In genomic region chr18:59846814-59847490, GRCh38 we compare ENCODE assay signal across 8 cellular contexts. TPM values are rescaled to one million over a fixed set of nuclear protein-coding genes. Genes with fewer than 3 reads are reported as not detected.
DNase-seq lines count a peak whose midpoint lies in the region; ATAC-seq, FAIRE-seq and TF ChIP-seq lines count a peak whose summit lies in the region.

No MANE protein-coding gene starts in this region.

- H3K9me3 Mint-ChIP-seq in activated CD4-positive, alpha-beta T cell treated with anti-CD3 and anti-CD28 coated beads for 36 hours (ENCODE audit: low read depth): no peaks in the 10 kb centered on the region

- H3K27ac Mint-ChIP-seq in activated CD4-positive, alpha-beta T cell treated with anti-CD3 and anti-CD28 coated beads for 36 hours: peak overlapping the region; percentile 64

- no peak for TF ChIP-seq POLR2A in heart left ventricle (IDR thresholded peaks at IDR 0.05)

- peaks cover 16% of the 10 kb centered on the region for H3K4me1 Mint-ChIP-seq in activated CD4-positive, alpha-beta T cell treated with anti-CD3 and anti-CD28 coated beads for 36 hours

- TF ChIP-seq CTCF in hepatocyte (IDR thresholded peaks at IDR 0.05; ENCODE audit: poor library complexity): no peak
- TF ChIP-seq CTCF in heart left ventricle (IDR thresholded peaks at IDR 0.05): no peak

- no peak overlapping the region for H3K4me3 Mint-ChIP-seq in activated CD4-positive, alpha-beta T cell treated with anti-CD3 and anti-CD28 coated beads for 36 hours

- intact Hi-C loops in activated CD4-positive, alpha-beta T cell treated with anti-CD3 and anti-CD28 coated beads for 36 hours (cut with DNase I, micrococcal nuclease): loop anchor here in 1 of 2 experiments (2.0 kb wide), 1 partner anchor 52 kb away; the partner anchor contains the start of gene PMAIP1
- intact Hi-C loops in heart left ventricle (cut with DNase I): loop anchor here in 1 of 10 donors (10.0 kb wide), 1 partner anchor 698 kb away; no protein-coding TSS in a partner anchor

- ATAC-seq in activated CD4-positive, alpha-beta T cell treated with anti-CD3 and anti-CD28 coated beads for 36 hours: peak; percentile 99
- peak; percentile 84 for ATAC-seq in HG02763 (IDR thresholded peaks at IDR 0.05; ENCODE audit: unreplicated experiment)
- no peak for ATAC-seq in heart left ventricle

- H3K27me3 ChIP-seq in hepatocyte (no peaks in the 10 kb centered on the region), heart left ventricle (peaks cover 0 to 3% (median 0%) of the 10 kb centered on the region in 9 donors)

- CTCF ChIA-PET in activated CD4-positive, alpha-beta T cell treated with anti-CD3 and anti-CD28 coated beads for 36 hours (lab: Charles Lee): interaction anchor here (0.7 to 1.4 kb wide), 2 partner anchors 11 to 13 kb away, joined by 3 read pairs; no protein-coding TSS in a partner anchor

- H2AFZ ChIP-seq in hepatocyte: no peak overlapping the region

- POLR2A ChIA-PET in activated CD4-positive, alpha-beta T cell treated with anti-CD3 and anti-CD28 coated beads for 36 hours (lab: Charles Lee): interaction anchor here (0.6 to 1.3 kb wide), 2 partner anchors 56 to 58 kb away, joined by 3 to 4 read pairs; no protein-coding TSS in a partner anchor

- no peaks in the 10 kb centered on the region for H3K27me3 Mint-ChIP-seq in activated CD4-positive, alpha-beta T cell treated with anti-CD3 and anti-CD28 coated beads for 36 hours

- no peaks in the 10 kb centered on the region for H3K36me3 Mint-ChIP-seq in activated CD4-positive, alpha-beta T cell treated with anti-CD3 and anti-CD28 coated beads for 36 hours (ENCODE audit: low read depth)

- H3K79me2 ChIP-seq in hepatocyte: no peaks in the 10 kb centered on the region

- H3K4me1 ChIP-seq in hepatocyte (ENCODE audit: insufficient read depth): peaks cover 10% of the 10 kb centered on the region
- peaks cover 0 to 6% (median 0%) of the 10 kb centered on the region in 12 donors for H3K4me1 ChIP-seq in heart left ventricle

- H3K36me3 ChIP-seq in hepatocyte (replicated peaks; ENCODE audit: insufficient read depth, low read depth) (no peaks in the 10 kb centered on the region), heart left ventricle (no peaks in the 10 kb centered on the region)

- no peak for FAIRE-seq in RCC 7860 (lab: Jason Lieb, UNC)

- H3K4me2 ChIP-seq in hepatocyte: peak overlapping the region; percentile 18

- H4K20me1 ChIP-seq in hepatocyte (ENCODE audit: insufficient read depth, poor library complexity, severe bottlenecking): no peaks in the 10 kb centered on the region

- H3K4me3 ChIP-seq in hepatocyte: no peak overlapping the region
- H3K4me3 ChIP-seq in heart left ventricle: no peak overlapping the region

- 74% methylated on average over 9 of the region's 9 CpGs for WGBS in hepatocyte (ENCODE audit: low lambda C conversion rate, missing lambda C conversion rate)
- 75 to 83% (median 80%) methylated on average over 9 of the region's 9 CpGs for WGBS in heart left ventricle, 4 donors

- H3K9me3 ChIP-seq in hepatocyte (ENCODE audit: low read depth): no peaks in the 10 kb centered on the region
- H3K9me3 ChIP-seq in heart left ventricle: no peaks in the 10 kb centered on the region

- no peaks in the 10 kb centered on the region for H3K9me2 ChIP-seq in hepatocyte (replicated peaks; ENCODE audit: insufficient read depth)

- H3K27ac ChIP-seq in hepatocyte: peak overlapping the region; percentile 29
- no peak overlapping the region for H3K27ac ChIP-seq in heart left ventricle

- DNase-seq in activated CD4-positive, alpha-beta T cell treated with anti-CD3 and anti-CD28 coated beads for 36 hours: peak; percentile 81
- no peak for DNase-seq in activated CD4-positive, alpha-beta T cell treated with anti-CD3 and anti-CD28 coated beads, Interleukin-2, amount 50 U/mL, for 1 hour
- DNase-seq in RCC 7860 (ENCODE audit: low spot score) (peak; percentile 19), hepatocyte (ENCODE audit: low spot score) (peak; percentile 76), heart left ventricle (no peak), NCI-H526 treated with DMSO at 0.1 percent for 48 hours (lab: John Stamatoyannopoulos, UW) (no peak), NCI-H524 (lab: John Stamatoyannopoulos, UW) (no peak)

RNA-seq across cellular contexts. Expression of gene PMAIP1, which starts 52.8 kb away (rescaled TPM):
- total RNA-seq in activated CD4-positive, alpha-beta T cell treated with anti-CD3 and anti-CD28 coated beads for 36 hours: 10 to 100 TPM; 58.7 to 97.2 TPM
- total RNA-seq in hepatocyte (7.7 and 8.5 TPM in 2 replicates), heart left ventricle (1 to 10 TPM in 2 of 9 donors, under 1 TPM in 5, not detected in 2; 0.15 to 1.8 (median 0.37) TPM)
- polyA plus RNA-seq in hepatocyte (9.0 and 10.2 TPM in 2 replicates), heart left ventricle (under 1 TPM; 0.15 to 0.40 TPM)

Comparison
In these comparisons a context has a peak if more than half of its experiments do, and no peak if none do; other contexts are left out.
1. DNase-seq: peak in activated CD4-positive, alpha-beta T cell treated with anti-CD3 and anti-CD28 coated beads for 36 hours (single experiment), RCC 7860 (single experiment) and hepatocyte (single experiment); none in activated CD4-positive, alpha-beta T cell treated with anti-CD3 and anti-CD28 coated beads, Interleukin-2, amount 50 U/mL, for 1 hour (single experiment), heart left ventricle (0 of 5), NCI-H526 treated with DMSO at 0.1 percent for 48 hours (single experiment) and NCI-H524 (0 of 2).
2. ATAC-seq: peak in activated CD4-positive, alpha-beta T cell treated with anti-CD3 and anti-CD28 coated beads for 36 hours (single experiment) and HG02763 (single experiment); none in heart left ventricle (0 of 4).